ENCODE assay signal across 8 cellular contexts in genomic region chr14:50830044-50830931, GRCh38. TPM values are rescaled to one million over a fixed set of nuclear protein-coding genes. Genes with fewer than 3 reads are reported as not detected.
A peak's percentile ranks its signal among the peaks of the same experiment; 100 is the strongest.
DNase-seq lines count a peak whose midpoint lies in the region; ATAC-seq and TF ChIP-seq lines count a peak whose summit lies in the region.

No MANE protein-coding gene starts in this region.

- peak; percentile 60 for DNase-seq in NCI-H82 (lab: John Stamatoyannopoulos, UW)
- DNase-seq in NCI-H82 treated with DMSO at 0.1 percent for 48 hours (lab: John Stamatoyannopoulos, UW; ENCODE audit: unreplicated experiment): no peak
- DNase-seq in NCI-H2227 treated with DMSO at 0.1 percent for 48 hours (lab: John Stamatoyannopoulos, UW): peak; percentile 57
- peak; percentile 79 for DNase-seq in activated CD8-positive, alpha-beta T cell treated with anti-CD3 and anti-CD28 coated beads for 36 hours
- DNase-seq in effector memory CD8-positive, alpha-beta T cell: peak; percentile 61 to 70 (median 61)
- DNase-seq in mesenteric fat pad (ENCODE audit: low spot score): peak; percentile 90
- peak; percentile 40 to 41 for DNase-seq in stimulated activated CD8-positive, alpha-beta memory T cell treated with anti-CD3 and anti-CD28 coated beads, Interleukin-15, amount 100 ng/mL, for 48 hours (ENCODE audit: low read depth in 2 of 2)

- no peaks in the 10 kb centered on the region for H3K27me3 Mint-ChIP-seq in activated CD8-positive, alpha-beta T cell treated with anti-CD3 and anti-CD28 coated beads for 36 hours
- no peaks in the 10 kb centered on the region for H3K27me3 Mint-ChIP-seq in effector memory CD8-positive, alpha-beta T cell

- intact Hi-C loops in activated CD8-positive, alpha-beta T cell treated with anti-CD3 and anti-CD28 coated beads for 36 hours (cut with micrococcal nuclease): no loop called here

- H3K4me3 Mint-ChIP-seq in activated CD8-positive, alpha-beta T cell treated with anti-CD3 and anti-CD28 coated beads for 36 hours: peak overlapping the region; percentile 83
- H3K4me3 Mint-ChIP-seq in effector memory CD8-positive, alpha-beta T cell: peak overlapping the region; percentile 90

- ATAC-seq in HG03025 (IDR thresholded peaks at IDR 0.05; ENCODE audit: low FRiP score, unreplicated experiment): peak; percentile 39
- ATAC-seq in activated CD8-positive, alpha-beta T cell treated with anti-CD3 and anti-CD28 coated beads for 36 hours: peak; percentile 55
- ATAC-seq in effector memory CD8-positive, alpha-beta T cell (replicated peaks): peak; percentile 67

- POLR2A ChIA-PET in activated CD8-positive, alpha-beta T cell treated with anti-CD3 and anti-CD28 coated beads for 36 hours (lab: Charles Lee): interaction anchor here (0.9 to 5.6 kb wide), 19 partner anchors 8 to 54 kb away, joined by 3 to 39 read pairs (median 5); no protein-coding TSS in a partner anchor

- CTCF ChIA-PET in activated CD8-positive, alpha-beta T cell treated with anti-CD3 and anti-CD28 coated beads for 36 hours (lab: Charles Lee): interaction anchor here (1.0 to 14.9 kb wide), 5 partner anchors 14 to 93 kb away, joined by 3 to 114 read pairs (median 5); no protein-coding TSS in a partner anchor

- peaks cover 18% of the 10 kb centered on the region for H3K36me3 Mint-ChIP-seq in activated CD8-positive, alpha-beta T cell treated with anti-CD3 and anti-CD28 coated beads for 36 hours (ENCODE audit: low read depth)
- peaks cover 18% of the 10 kb centered on the region for H3K36me3 Mint-ChIP-seq in effector memory CD8-positive, alpha-beta T cell (ENCODE audit: insufficient read depth)

- peaks cover 56% of the 10 kb centered on the region for H3K4me1 Mint-ChIP-seq in activated CD8-positive, alpha-beta T cell treated with anti-CD3 and anti-CD28 coated beads for 36 hours (ENCODE audit: low read depth)
- H3K4me1 Mint-ChIP-seq in effector memory CD8-positive, alpha-beta T cell (ENCODE audit: low read depth in 2 of 2): peaks cover 38 to 52% of the 10 kb centered on the region in 2 donors

- peak overlapping the region; percentile 83 for H3K27ac Mint-ChIP-seq in activated CD8-positive, alpha-beta T cell treated with anti-CD3 and anti-CD28 coated beads for 36 hours
- peak overlapping the region; percentile 93 to 94 for H3K27ac Mint-ChIP-seq in effector memory CD8-positive, alpha-beta T cell

- no peaks in the 10 kb centered on the region for H3K9me3 Mint-ChIP-seq in activated CD8-positive, alpha-beta T cell treated with anti-CD3 and anti-CD28 coated beads for 36 hours
- H3K9me3 Mint-ChIP-seq in effector memory CD8-positive, alpha-beta T cell: no peaks in the 10 kb centered on the region

- TF ChIP-seq CTCF in activated CD8-positive, alpha-beta T cell treated with anti-CD3 and anti-CD28 coated beads for 36 hours (IDR thresholded peaks at IDR 0.05): no peak

RNA-seq across cellular contexts. Expression of gene NIN, which starts 0.7 kb away (rescaled TPM):
- total RNA-seq in activated CD8-positive, alpha-beta T cell treated with anti-CD3 and anti-CD28 coated beads for 36 hours: 10 to 100 TPM; 71.9 to 72.8 TPM
- 40.3 TPM for total RNA-seq in mesenteric fat pad

RNA-seq across cellular contexts. Expression of gene ABHD12B, which starts 41.6 kb away (rescaled TPM):
- total RNA-seq in activated CD8-positive, alpha-beta T cell treated with anti-CD3 and anti-CD28 coated beads for 36 hours: not detected
- total RNA-seq in mesenteric fat pad: not detected
